In genomic region chr9:71162136-71162535, GRCh38 we compare ENCODE assay signal across 29 cellular contexts.
"Had no signal": no experiment of that assay in that cellular context is flagged by ENCODE, and none has a peak within 500 bp of the region (broad histone marks: within the 10 kb centered on the region; RNA-seq: fewer than 3 reads in every experiment).

No MANE protein-coding gene starts in this region.

- H3K27ac ChIP-seq: stomach, suprapubic skin, testis, thoracic aorta, thyroid gland, tibial artery, tibial nerve, transverse colon, upper lobe of left lung, upper lobe of right lung, uterus, vagina had no signal

- H3K27me3 Mint-ChIP-seq: stimulated activated memory B cell treated with anti-CD40 and anti-IgM and Interleukin-4, amounts not matched to agents 10 μg/mL and 1 μg/mL and 100 μg/mL, for 72 hours; stimulated activated naive B cell treated with anti-CD40 and anti-IgM and Interleukin-4, amounts not matched to agents 10 μg/mL and 1 μg/mL and 100 μg/mL, for 72 hours; stimulated activated naive CD8-positive, alpha-beta T cell treated with anti-CD3 and anti-CD28 coated beads, Interleukin-15, amount 100 ng/mL, for 72 hours; type B pancreatic cell had no signal

- H3K4me3 ChIP-seq: stomach, suprapubic skin, testis, thoracic aorta, thyroid gland, tibial artery, tibial nerve, transverse colon, upper lobe of left lung, upper lobe of right lung, uterus, vagina had no signal

- DNase-seq: stimulated activated CD4-positive, alpha-beta T cell treated with anti-CD3 and anti-CD28 coated beads, Interleukin-2, amount 100 ng/mL, for 48 hours; stimulated activated CD4-positive, alpha-beta T cell treated with anti-CD3 and anti-CD28 coated beads, Interleukin-4, amount 100 ng/mL, for 1 hour; stimulated activated CD4-positive, alpha-beta T cell treated with anti-CD3 and anti-CD28 coated beads, Interleukin-4, amount 100 ng/mL, for 24 hours; stimulated activated CD4-positive, alpha-beta T cell treated with anti-CD3 and anti-CD28 coated beads, Interleukin-4, amount 100 ng/mL, for 4 hours; stimulated activated CD8-positive, alpha-beta memory T cell treated with anti-CD3 and anti-CD28 coated beads, Interleukin-4, amount 100 ng/mL, for 48 hours; stimulated activated naive B cell treated with anti-CD40 and anti-IgM and Interleukin-4, amounts not matched to agents 10 μg/mL and 1 μg/mL and 100 μg/mL, for 72 hours; stimulated activated naive CD4-positive, alpha-beta T cell; stimulated activated naive CD4-positive, alpha-beta T cell treated with Interleukin-2 at 50 U/mL for 16 hours; stimulated activated naive CD8-positive, alpha-beta T cell treated with anti-CD3 and anti-CD28 coated beads, Interleukin-15, amount 100 ng/mL, for 72 hours; stimulated activated naive CD8-positive, alpha-beta T cell treated with anti-CD3 and anti-CD28 coated beads, Interleukin-15, Interleukin-2, amounts not matched to agents 100 U/mL and 50 U/mL, for 24 hours; stomach; substantia nigra; testis; thyroid gland; tibial artery; transverse colon; trophoblast cell; upper lobe of left lung; upper lobe of right lung; uterus had no signal

- H3K27ac Mint-ChIP-seq: stimulated activated effector memory CD8-positive, alpha-beta T cell treated with anti-CD3 and anti-CD28 coated beads, Interleukin-12 subunit alpha, Interleukin-12 subunit beta, amount 100 ng/mL, for 72 hours; stimulated activated memory B cell treated with anti-CD40 and anti-IgM and Interleukin-4, amounts not matched to agents 10 μg/mL and 1 μg/mL and 100 μg/mL, for 72 hours; stimulated activated naive B cell treated with anti-CD40 and anti-IgM and Interleukin-4, amounts not matched to agents 10 μg/mL and 1 μg/mL and 100 μg/mL, for 72 hours; stimulated activated naive CD8-positive, alpha-beta T cell treated with anti-CD3 and anti-CD28 coated beads, Interleukin-15, amount 100 ng/mL, for 72 hours; stimulated activated naive CD8-positive, alpha-beta T cell treated with anti-CD3 and anti-CD28 coated beads, Interleukin-15, Interleukin-2, amounts not matched to agents 100 ng/mL and 50 ng/mL, for 24 hours; type B pancreatic cell had no signal

- H3K4me1 ChIP-seq: stomach, suprapubic skin, testis, thyroid gland, tibial artery, tibial nerve, transverse colon, upper lobe of left lung, upper lobe of right lung, uterus, vagina had no signal

- H3K27me3 ChIP-seq: stomach, suprapubic skin, testis, thyroid gland, tibial artery, tibial nerve, transverse colon, upper lobe of left lung, upper lobe of right lung, uterus, vagina had no signal

- H3K36me3 ChIP-seq: stomach, suprapubic skin, thoracic aorta, thyroid gland, tibial artery, tibial nerve, transverse colon, upper lobe of left lung, upper lobe of right lung, uterus, vagina had no signal

- FAIRE-seq: urothelium cell line had no signal

- H3K4me1 Mint-ChIP-seq: stimulated activated effector memory CD8-positive, alpha-beta T cell treated with anti-CD3 and anti-CD28 coated beads, Interleukin-12 subunit alpha, Interleukin-12 subunit beta, amount 100 ng/mL, for 72 hours; stimulated activated memory B cell treated with anti-CD40 and anti-IgM and Interleukin-4, amounts not matched to agents 10 μg/mL and 1 μg/mL and 100 μg/mL, for 72 hours; stimulated activated naive B cell treated with anti-CD40 and anti-IgM and Interleukin-4, amounts not matched to agents 10 μg/mL and 1 μg/mL and 100 μg/mL, for 72 hours; stimulated activated naive CD8-positive, alpha-beta T cell treated with anti-CD3 and anti-CD28 coated beads, Interleukin-15, amount 100 ng/mL, for 72 hours had no signal

- H3K36me3 Mint-ChIP-seq: stimulated activated effector memory CD8-positive, alpha-beta T cell treated with anti-CD3 and anti-CD28 coated beads, Interleukin-12 subunit alpha, Interleukin-12 subunit beta, amount 100 ng/mL, for 72 hours; stimulated activated memory B cell treated with anti-CD40 and anti-IgM and Interleukin-4, amounts not matched to agents 10 μg/mL and 1 μg/mL and 100 μg/mL, for 72 hours; stimulated activated naive B cell treated with anti-CD40 and anti-IgM and Interleukin-4, amounts not matched to agents 10 μg/mL and 1 μg/mL and 100 μg/mL, for 72 hours; type B pancreatic cell had no signal

- ATAC-seq: stimulated activated effector memory CD8-positive, alpha-beta T cell treated with anti-CD3 and anti-CD28 coated beads, Interleukin-12 subunit alpha, Interleukin-12 subunit beta, amount 100 ng/mL, for 72 hours; stimulated activated memory B cell treated with anti-CD40 and anti-IgM and Interleukin-4, amounts not matched to agents 10 μg/mL and 1 μg/mL and 100 μg/mL, for 72 hours; stimulated activated naive B cell treated with anti-CD40 and anti-IgM and Interleukin-4, amounts not matched to agents 10 μg/mL and 1 μg/mL and 100 μg/mL, for 72 hours; stimulated activated naive CD8-positive, alpha-beta T cell treated with anti-CD3 and anti-CD28 coated beads, Interleukin-15, amount 100 ng/mL, for 72 hours; stimulated activated naive CD8-positive, alpha-beta T cell treated with anti-CD3 and anti-CD28 coated beads, Interleukin-15, Interleukin-2, amounts not matched to agents 100 U/mL and 50 U/mL, for 24 hours; upper lobe of right lung had no signal

- H3K4me3 Mint-ChIP-seq: stimulated activated effector memory CD8-positive, alpha-beta T cell treated with anti-CD3 and anti-CD28 coated beads, Interleukin-12 subunit alpha, Interleukin-12 subunit beta, amount 100 ng/mL, for 72 hours; stimulated activated memory B cell treated with anti-CD40 and anti-IgM and Interleukin-4, amounts not matched to agents 10 μg/mL and 1 μg/mL and 100 μg/mL, for 72 hours; stimulated activated naive B cell treated with anti-CD40 and anti-IgM and Interleukin-4, amounts not matched to agents 10 μg/mL and 1 μg/mL and 100 μg/mL, for 72 hours; stimulated activated naive CD8-positive, alpha-beta T cell treated with anti-CD3 and anti-CD28 coated beads, Interleukin-15, amount 100 ng/mL, for 72 hours; stimulated activated naive CD8-positive, alpha-beta T cell treated with anti-CD3 and anti-CD28 coated beads, Interleukin-15, Interleukin-2, amounts not matched to agents 100 ng/mL and 50 ng/mL, for 24 hours; type B pancreatic cell had no signal

- H3K9me3 ChIP-seq: stomach, suprapubic skin, testis, thoracic aorta, thyroid gland, tibial artery, tibial nerve, transverse colon, upper lobe of left lung, upper lobe of right lung, uterus, vagina had no signal

- H3K9me3 Mint-ChIP-seq: stimulated activated effector memory CD8-positive, alpha-beta T cell treated with anti-CD3 and anti-CD28 coated beads, Interleukin-12 subunit alpha, Interleukin-12 subunit beta, amount 100 ng/mL, for 72 hours; stimulated activated memory B cell treated with anti-CD40 and anti-IgM and Interleukin-4, amounts not matched to agents 10 μg/mL and 1 μg/mL and 100 μg/mL, for 72 hours; stimulated activated naive B cell treated with anti-CD40 and anti-IgM and Interleukin-4, amounts not matched to agents 10 μg/mL and 1 μg/mL and 100 μg/mL, for 72 hours; stimulated activated naive CD8-positive, alpha-beta T cell treated with anti-CD3 and anti-CD28 coated beads, Interleukin-15, Interleukin-2, amounts not matched to agents 100 ng/mL and 50 ng/mL, for 24 hours; type B pancreatic cell had no signal
